Comparison of ENCODE assay signal across 1 cellular context in genomic region chr7:155644178-155644970, GRCh38.
TF ChIP-seq lines count a peak whose summit lies in the region.

A gene with protein sequence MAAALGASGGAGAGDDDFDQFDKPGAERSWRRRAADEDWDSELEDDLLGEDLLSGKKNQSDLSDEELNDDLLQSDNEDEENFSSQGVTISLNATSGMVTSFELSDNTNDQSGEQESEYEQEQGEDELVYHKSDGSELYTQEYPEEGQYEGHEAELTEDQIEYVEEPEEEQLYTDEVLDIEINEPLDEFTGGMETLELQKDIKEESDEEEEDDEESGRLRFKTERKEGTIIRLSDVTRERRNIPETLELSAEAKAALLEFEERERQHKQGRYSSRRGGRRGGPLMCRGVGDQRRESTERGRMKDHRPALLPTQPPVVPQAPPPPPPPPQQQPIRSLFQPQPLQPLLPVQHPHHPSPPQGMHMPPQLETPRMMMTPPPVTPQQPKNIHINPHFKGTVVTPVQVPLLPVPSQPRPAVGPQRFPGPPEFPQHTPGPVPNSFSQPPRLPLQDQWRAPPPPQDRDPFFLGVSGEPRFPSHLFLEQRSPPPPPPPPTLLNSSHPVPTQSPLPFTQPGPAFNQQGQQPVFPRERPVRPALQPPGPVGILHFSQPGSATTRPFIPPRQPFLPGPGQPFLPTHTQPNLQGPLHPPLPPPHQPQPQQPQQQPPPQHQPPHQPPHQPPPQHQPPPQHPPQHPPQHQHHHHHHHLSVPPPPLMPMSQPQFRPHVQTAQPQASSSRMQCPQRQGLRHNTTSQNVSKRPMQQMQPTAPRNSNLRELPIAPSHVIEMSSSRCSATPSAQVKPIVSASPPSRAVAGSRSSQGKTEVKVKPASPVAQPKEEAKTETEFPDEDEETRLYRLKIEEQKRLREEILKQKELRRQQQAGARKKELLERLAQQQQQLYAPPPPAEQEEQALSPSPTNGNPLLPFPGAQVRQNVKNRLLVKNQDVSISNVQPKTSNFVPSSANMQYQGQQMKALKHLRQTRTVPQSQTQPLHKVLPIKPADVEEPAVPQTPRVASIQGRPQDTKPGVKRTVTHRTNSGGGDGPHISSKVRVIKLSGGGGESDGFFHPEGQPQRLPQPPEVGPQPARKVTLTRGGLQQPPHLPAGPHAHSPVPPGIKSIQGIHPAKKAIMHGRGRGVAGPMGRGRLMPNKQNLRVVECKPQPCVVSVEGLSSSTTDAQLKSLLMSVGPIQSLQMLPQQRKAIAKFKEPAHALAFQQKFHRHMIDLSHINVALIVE (plus strand): TSS chr7:155644661. CDS start chr7:155644877, 216 bp downstream.

TF ChIP-seq in HepG2, 621 proteins besides CTCF, POLR2A, EP300 and RAD21 (continued from another document and continues in another):
- TF ChIP-seq, protein P1, sequence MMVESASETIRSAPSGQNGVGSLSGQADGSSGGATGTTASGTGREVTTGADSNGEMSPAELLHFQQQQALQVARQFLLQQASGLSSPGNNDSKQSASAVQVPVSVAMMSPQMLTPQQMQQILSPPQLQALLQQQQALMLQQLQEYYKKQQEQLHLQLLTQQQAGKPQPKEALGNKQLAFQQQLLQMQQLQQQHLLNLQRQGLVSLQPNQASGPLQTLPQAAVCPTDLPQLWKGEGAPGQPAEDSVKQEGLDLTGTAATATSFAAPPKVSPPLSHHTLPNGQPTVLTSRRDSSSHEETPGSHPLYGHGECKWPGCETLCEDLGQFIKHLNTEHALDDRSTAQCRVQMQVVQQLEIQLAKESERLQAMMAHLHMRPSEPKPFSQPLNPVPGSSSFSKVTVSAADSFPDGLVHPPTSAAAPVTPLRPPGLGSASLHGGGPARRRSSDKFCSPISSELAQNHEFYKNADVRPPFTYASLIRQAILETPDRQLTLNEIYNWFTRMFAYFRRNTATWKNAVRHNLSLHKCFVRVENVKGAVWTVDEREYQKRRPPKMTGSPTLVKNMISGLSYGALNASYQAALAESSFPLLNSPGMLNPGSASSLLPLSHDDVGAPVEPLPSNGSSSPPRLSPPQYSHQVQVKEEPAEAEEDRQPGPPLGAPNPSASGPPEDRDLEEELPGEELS (CRISPR knock-in tag; IDR thresholded peaks at IDR 0.05) = peak; percentile 54; the same call in 1 of the 2 replicates
- TF ChIP-seq ZNF446 (CRISPR knock-in tag; IDR thresholded peaks at IDR 0.05) (peak; percentile 22; the same call in 1 of the 2 replicates), ISX (CRISPR knock-in tag; conservative IDR thresholded peaks at IDR 0.05) (0 out of 2 replicates have a peak, but pooled peaks have one; percentile 38), ZNF83 (CRISPR knock-in tag; IDR thresholded peaks at IDR 0.05; ENCODE audit: borderline replicate concordance) (no peak), HMGXB3 (CRISPR knock-in tag; IDR thresholded peaks at IDR 0.05; ENCODE audit: borderline replicate concordance) (no peak), GABPB1 (CRISPR knock-in tag; IDR thresholded peaks at IDR 0.05) (peak; percentile 72; the same call in 1 of the 2 replicates), ZSCAN20 (CRISPR knock-in tag; IDR thresholded peaks at IDR 0.05; ENCODE audit: borderline replicate concordance) (peak; percentile 76; the same call in 1 of the 2 replicates), PAWR (CRISPR knock-in tag; IDR thresholded peaks at IDR 0.05; ENCODE audit: borderline replicate concordance) (no peak), ZNF354B (CRISPR knock-in tag; IDR thresholded peaks at IDR 0.05) (0 out of 2 replicates have a peak, but pooled peaks have one; percentile 79), ZNF331 (CRISPR knock-in tag; IDR thresholded peaks at IDR 0.05) (peak; percentile 26; the same call in 1 of the 2 replicates), FOXJ3 (CRISPR knock-in tag; IDR thresholded peaks at IDR 0.05; ENCODE audit: borderline replicate concordance) (peak; percentile 57; the same call in 1 of the 2 replicates), ZNF703 (CRISPR knock-in tag; IDR thresholded peaks at IDR 0.05; ENCODE audit: borderline replicate concordance) (no peak), RELA (CRISPR knock-in tag; IDR thresholded peaks at IDR 0.05) (peak; percentile 62; the same call in 1 of the 2 replicates), CBX2 (IDR thresholded peaks at IDR 0.05; ENCODE audit: low read depth, low read length) (no peak), CBX2 (CRISPR knock-in tag; IDR thresholded peaks at IDR 0.05; ENCODE audit: low read depth) (no peak), ZNF275 (CRISPR knock-in tag; IDR thresholded peaks at IDR 0.05; ENCODE audit: borderline replicate concordance) (peak; percentile 50; the same call in 1 of the 2 replicates), NONO (IDR thresholded peaks at IDR 0.05) (no peak), NONO (CRISPR knock-in tag; conservative IDR thresholded peaks at IDR 0.05) (peak; percentile 94), RXRA (CRISPR knock-in tag; IDR thresholded peaks at IDR 0.05) (peak; percentile 58; the same call in 1 of the 2 replicates), KMT2B (CRISPR knock-in tag; IDR thresholded peaks at IDR 0.05) (peak; percentile 89), ZKSCAN8 (CRISPR knock-in tag; IDR thresholded peaks at IDR 0.05; ENCODE audit: borderline replicate concordance) (no peak; the same call in 1 of the 2 replicates), XBP1 (CRISPR knock-in tag; IDR thresholded peaks at IDR 0.05) (no peak), E2F2 (CRISPR knock-in tag; IDR thresholded peaks at IDR 0.05; ENCODE audit: borderline replicate concordance) (0 out of 2 replicates have a peak, but pooled peaks have one; percentile 7), GTF2F1 (IDR thresholded peaks at IDR 0.05; ENCODE audit: low read length) (no peak), ARID2 (CRISPR knock-in tag; IDR thresholded peaks at IDR 0.05; ENCODE audit: borderline replicate concordance) (peak; percentile 64; the same call in 1 of the 2 replicates), ZNF891 (CRISPR knock-in tag; IDR thresholded peaks at IDR 0.05) (peak; percentile 81; the same call in 1 of the 2 replicates), SAP130 (CRISPR knock-in tag; IDR thresholded peaks at IDR 0.05; ENCODE audit: low read depth) (peak; percentile 92), ZFP62 (CRISPR knock-in tag; IDR thresholded peaks at IDR 0.05) (no peak), TCF7 (IDR thresholded peaks at IDR 0.05; ENCODE audit: low read depth) (no peak), BRF2 (CRISPR knock-in tag; IDR thresholded peaks at IDR 0.05) (0 out of 2 replicates have a peak, but pooled peaks have one; percentile 50), FOXC1 (CRISPR knock-in tag; IDR thresholded peaks at IDR 0.05; ENCODE audit: borderline replicate concordance) (peak; percentile 47; the same call in 1 of the 2 replicates), ZNF569 (CRISPR knock-in tag; IDR thresholded peaks at IDR 0.05; ENCODE audit: borderline replicate concordance) (no peak), BCL3 (CRISPR knock-in tag; IDR thresholded peaks at IDR 0.05) (peak; percentile 89), ZNF414 (CRISPR knock-in tag; IDR thresholded peaks at IDR 0.05) (peak; percentile 82)
- TF ChIP-seq, protein P2, sequence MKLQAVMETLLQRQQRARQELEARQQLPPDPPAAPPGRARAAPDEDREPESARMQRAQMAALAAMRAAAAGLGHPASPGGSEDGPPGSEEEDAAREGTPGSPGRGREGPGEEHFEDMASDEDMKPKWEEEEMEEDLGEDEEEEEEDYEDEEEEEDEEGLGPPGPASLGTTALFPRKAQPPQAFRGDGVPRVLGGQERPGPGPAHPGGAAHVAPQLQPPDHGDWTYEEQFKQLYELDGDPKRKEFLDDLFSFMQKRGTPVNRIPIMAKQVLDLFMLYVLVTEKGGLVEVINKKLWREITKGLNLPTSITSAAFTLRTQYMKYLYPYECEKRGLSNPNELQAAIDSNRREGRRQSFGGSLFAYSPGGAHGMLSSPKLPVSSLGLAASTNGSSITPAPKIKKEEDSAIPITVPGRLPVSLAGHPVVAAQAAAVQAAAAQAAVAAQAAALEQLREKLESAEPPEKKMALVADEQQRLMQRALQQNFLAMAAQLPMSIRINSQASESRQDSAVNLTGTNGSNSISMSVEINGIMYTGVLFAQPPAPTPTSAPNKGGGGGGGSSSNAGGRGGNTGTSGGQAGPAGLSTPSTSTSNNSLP (IDR thresholded peaks at IDR 0.05; ENCODE audit: low read depth, low read length) = no peak
- TF ChIP-seq, protein P3, sequence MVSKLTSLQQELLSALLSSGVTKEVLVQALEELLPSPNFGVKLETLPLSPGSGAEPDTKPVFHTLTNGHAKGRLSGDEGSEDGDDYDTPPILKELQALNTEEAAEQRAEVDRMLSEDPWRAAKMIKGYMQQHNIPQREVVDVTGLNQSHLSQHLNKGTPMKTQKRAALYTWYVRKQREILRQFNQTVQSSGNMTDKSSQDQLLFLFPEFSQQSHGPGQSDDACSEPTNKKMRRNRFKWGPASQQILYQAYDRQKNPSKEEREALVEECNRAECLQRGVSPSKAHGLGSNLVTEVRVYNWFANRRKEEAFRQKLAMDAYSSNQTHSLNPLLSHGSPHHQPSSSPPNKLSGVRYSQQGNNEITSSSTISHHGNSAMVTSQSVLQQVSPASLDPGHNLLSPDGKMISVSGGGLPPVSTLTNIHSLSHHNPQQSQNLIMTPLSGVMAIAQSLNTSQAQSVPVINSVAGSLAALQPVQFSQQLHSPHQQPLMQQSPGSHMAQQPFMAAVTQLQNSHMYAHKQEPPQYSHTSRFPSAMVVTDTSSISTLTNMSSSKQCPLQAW (CRISPR knock-in tag; IDR thresholded peaks at IDR 0.05) = peak; percentile 12; the same call in 1 of the 2 replicates
- TF ChIP-seq, protein P4, sequence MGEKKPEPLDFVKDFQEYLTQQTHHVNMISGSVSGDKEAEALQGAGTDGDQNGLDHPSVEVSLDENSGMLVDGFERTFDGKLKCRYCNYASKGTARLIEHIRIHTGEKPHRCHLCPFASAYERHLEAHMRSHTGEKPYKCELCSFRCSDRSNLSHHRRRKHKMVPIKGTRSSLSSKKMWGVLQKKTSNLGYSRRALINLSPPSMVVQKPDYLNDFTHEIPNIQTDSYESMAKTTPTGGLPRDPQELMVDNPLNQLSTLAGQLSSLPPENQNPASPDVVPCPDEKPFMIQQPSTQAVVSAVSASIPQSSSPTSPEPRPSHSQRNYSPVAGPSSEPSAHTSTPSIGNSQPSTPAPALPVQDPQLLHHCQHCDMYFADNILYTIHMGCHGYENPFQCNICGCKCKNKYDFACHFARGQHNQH (CRISPR knock-in tag; IDR thresholded peaks at IDR 0.05) = peak; percentile 59; the same call in 1 of the 2 replicates
